ENCODE assay signal across 8 cellular contexts in the genomic region with DNA sequence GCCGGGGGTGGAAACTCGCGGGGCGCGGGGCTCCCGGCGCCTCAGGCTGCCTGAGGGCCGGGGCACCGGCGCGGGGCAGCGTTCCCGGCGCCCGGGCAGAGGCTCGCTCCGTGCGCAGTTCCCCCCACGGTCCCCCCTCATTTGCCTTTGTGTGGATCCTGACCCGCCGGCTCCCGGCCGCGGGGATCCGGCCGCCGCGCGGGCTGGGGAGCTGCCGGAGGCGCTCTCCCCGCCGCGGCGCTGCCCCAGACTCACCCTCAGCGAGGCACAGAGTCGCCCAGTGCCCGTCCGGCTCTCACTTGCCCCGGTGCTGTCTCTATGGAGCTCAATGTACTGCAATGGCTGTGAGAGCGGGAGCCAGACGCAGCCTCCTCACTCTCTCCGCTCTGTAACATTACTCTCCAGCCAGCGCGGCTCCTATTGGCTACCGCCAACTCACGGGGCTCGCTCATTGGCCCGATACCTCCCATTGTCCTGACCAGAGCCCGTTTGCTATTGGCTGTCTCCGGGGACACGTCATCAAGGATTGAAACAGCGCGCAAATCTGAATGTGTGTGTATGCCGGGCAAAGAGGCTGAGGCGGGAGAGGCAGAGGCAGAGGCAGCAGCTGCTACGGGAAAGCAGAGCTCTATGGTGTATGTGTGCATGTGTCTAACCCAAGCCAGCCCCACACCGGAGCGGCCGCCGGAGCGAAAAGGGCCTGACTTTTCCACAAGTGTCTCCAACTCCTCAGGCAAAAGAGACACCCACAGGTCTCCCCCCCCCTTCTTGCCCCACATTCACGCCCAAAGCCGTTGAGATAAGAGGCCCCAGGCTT. TPM values are rescaled to one million over a fixed set of nuclear protein-coding genes. Genes with fewer than 3 reads are reported as not detected.
A peak's percentile ranks its signal among the peaks of the same experiment; 100 is the strongest.
DNase-seq lines count a peak whose midpoint lies in the region; ATAC-seq and TF ChIP-seq lines count a peak whose summit lies in the region.

HMGB1 (minus strand) TSS at position 396 of the 817 bp plus-strand sequence. CDS start 2,256 bp downstream, outside the sequence.

- H3K4me2 ChIP-seq in parathyroid adenoma (ENCODE audit: low read length) = peak within 1 kb of the TSS; percentile 67

- peak within 1 kb of the TSS; percentile 83 for H3K4me3 ChIP-seq in GM12875 (ENCODE audit: low read depth, low read length)
- H3K4me3 ChIP-seq in adipocyte (ENCODE audit: low read length) = peak within 1 kb of the TSS; percentile 84
- H3K4me3 ChIP-seq in cardiac muscle cell = peak within 1 kb of the TSS; percentile 100
- H3K4me3 ChIP-seq in parathyroid adenoma (ENCODE audit: low read depth, low read length) = peak within 1 kb of the TSS; percentile 71
- H3K4me3 ChIP-seq in tibial nerve = peak within 1 kb of the TSS; percentile 43 to 100 (median 91)

- DNase-seq in NCI-H1436 (lab: John Stamatoyannopoulos, UW) (peak; percentile 94), T follicular helper cell (ENCODE audit: low read depth) (peak; percentile 96), adipocyte (ENCODE audit: low read depth) (peak; percentile 100), cardiac muscle cell (ENCODE audit: low read depth in 1 of 2, low spot score in 1 of 2) (peak; percentile 99), tibial nerve (ENCODE audit: low spot score in 2 of 2) (peak; percentile 98 to 99)

- H3K36me3 ChIP-seq in adipocyte (ENCODE audit: control insufficient read depth, insufficient read depth, low read length, severe bottlenecking) (peaks cover 19% of the 10 kb centered on the region), cardiac muscle cell (peaks cover 16% of the 10 kb centered on the region), parathyroid adenoma (ENCODE audit: control insufficient read depth, insufficient read depth, low read length) (no peaks in the 10 kb centered on the region), tibial nerve (peaks cover 0 to 11% (median 0%) of the 10 kb centered on the region in 3 donors)

- peak; percentile 99 for TF ChIP-seq POLR2A in tibial nerve (IDR thresholded peaks at IDR 0.05)

- H3K9me3 ChIP-seq in adipocyte (ENCODE audit: control insufficient read depth, low read length) (no peaks in the 10 kb centered on the region), cardiac muscle cell (ENCODE audit: low read depth) (no peaks in the 10 kb centered on the region), parathyroid adenoma (ENCODE audit: control insufficient read depth, low read length) (no peaks in the 10 kb centered on the region), tibial nerve (no peaks in the 10 kb centered on the region)

- peak; percentile 89 for ATAC-seq in HG02798 (IDR thresholded peaks at IDR 0.05; ENCODE audit: poor library complexity, unreplicated experiment)

- H3K27ac ChIP-seq in cardiac muscle cell = peak within 1 kb of the TSS; percentile 99
- peak within 1 kb of the TSS; percentile 88 for H3K27ac ChIP-seq in parathyroid adenoma
- H3K27ac ChIP-seq in tibial nerve = peak within 1 kb of the TSS; percentile 94 to 100 (median 100)

- TF ChIP-seq CTCF in GM12875 (IDR thresholded peaks at IDR 0.05; ENCODE audit: borderline replicate concordance, insufficient read depth, low read depth, low read length) = no peak
- no peak for TF ChIP-seq CTCF in cardiac muscle cell (IDR thresholded peaks at IDR 0.05; ENCODE audit: low read depth, low read length)
- no peak for TF ChIP-seq CTCF in parathyroid adenoma (IDR thresholded peaks at IDR 0.05)
- peak in 2 of 5 experiments; percentile 49 to 58 for TF ChIP-seq CTCF in tibial nerve (IDR thresholded peaks at IDR 0.05)

- peak in 1 of 2 donors; percentile 99 for TF ChIP-seq EP300 in tibial nerve (IDR thresholded peaks at IDR 0.05)

- no peaks in the 10 kb centered on the region for H3K79me2 ChIP-seq in parathyroid adenoma

- peak within 1 kb of the TSS; percentile 76 for H2AFZ ChIP-seq in parathyroid adenoma

- H3K27me3 ChIP-seq in adipocyte (replicated peaks; ENCODE audit: control insufficient read depth, insufficient read depth, low read length) (no peaks in the 10 kb centered on the region), cardiac muscle cell (no peaks in the 10 kb centered on the region), parathyroid adenoma (ENCODE audit: control insufficient read depth, insufficient read depth, low read length) (no peaks in the 10 kb centered on the region), tibial nerve (no peaks in the 10 kb centered on the region)

- H3K9ac ChIP-seq in adipocyte (ENCODE audit: low read length) = peak within 1 kb of the TSS; percentile 90
- H3K9ac ChIP-seq in parathyroid adenoma = peak within 1 kb of the TSS; percentile 28

- 0% methylated on average over 44 to 46 of the region's 64 CpGs for WGBS in tibial nerve, 2 donors

- H3K4me1 ChIP-seq in adipocyte (ENCODE audit: control insufficient read depth, insufficient read depth, low read length) (peaks cover 24% of the 10 kb centered on the region), cardiac muscle cell (ENCODE audit: low read depth) (peaks cover 30% of the 10 kb centered on the region), parathyroid adenoma (peaks cover 6% of the 10 kb centered on the region), tibial nerve (peaks cover 0 to 37% (median 24%) of the 10 kb centered on the region in 4 donors)

RNA-seq across cellular contexts. Expression of gene HMGB1, which starts in this region (rescaled TPM):
- total RNA-seq in cardiac muscle cell (435 and 576 TPM in 2 replicates), tibial nerve (100 to 1,000 TPM; 105 to 255 (median 186) TPM)
- polyA plus RNA-seq in cardiac muscle cell = 642 and 740 TPM in 2 replicates

Comparison
In these comparisons a context has a peak if more than half of its experiments do, and no peak if none do; other contexts are left out.
1. Peak in every context shown above with its lines: DNase-seq, ATAC-seq, H3K4me3 ChIP-seq and H3K27ac ChIP-seq.